Comparison of ENCODE assay signal across 8 cellular contexts in the genomic region with DNA sequence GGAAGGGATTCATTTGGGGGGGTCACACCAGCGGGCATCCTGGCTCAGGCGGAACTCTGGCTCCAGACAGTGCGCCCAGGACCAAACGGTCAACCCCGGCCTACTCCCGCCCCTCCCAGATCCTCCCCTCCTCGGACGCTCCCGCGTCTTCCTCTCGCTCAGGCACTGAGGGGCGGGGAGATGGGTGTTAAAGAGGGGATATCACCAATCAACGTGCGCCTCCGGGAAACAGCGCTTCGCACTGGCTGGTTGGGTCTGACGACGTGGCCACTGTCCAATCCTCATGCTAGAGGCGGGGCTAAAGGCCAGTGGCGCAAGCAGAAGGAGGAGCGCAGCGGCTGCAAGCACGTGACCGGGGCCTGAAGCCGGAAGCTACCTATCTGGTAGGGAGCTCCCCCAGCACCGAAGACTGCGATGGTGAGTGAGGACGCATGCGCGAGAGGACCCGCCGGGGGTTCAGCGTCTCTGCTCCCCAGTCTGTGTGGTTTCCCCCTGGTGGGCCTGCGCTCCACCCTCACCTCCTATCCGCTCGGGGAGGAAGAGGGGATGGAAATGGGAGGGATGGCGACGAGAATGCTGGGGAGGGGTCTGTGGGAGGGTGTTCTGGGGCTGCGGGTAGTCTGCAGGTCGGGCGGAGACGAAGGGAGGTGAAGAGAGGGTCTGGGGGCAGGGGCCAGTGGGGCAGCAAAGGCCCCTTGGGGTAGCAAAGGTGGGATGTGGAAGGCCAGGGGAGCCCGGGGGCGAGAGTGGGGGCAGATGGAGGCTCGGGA. TPM values are rescaled to one million over a fixed set of nuclear protein-coding genes. Genes with fewer than 3 reads are reported as not detected.
DNase-seq lines count a peak whose midpoint lies in the region; ATAC-seq and TF ChIP-seq lines count a peak whose summit lies in the region.

Gene LAMTOR4 (plus strand): TSS at position 360 of the 770 bp plus-strand sequence. CDS start 55 bp downstream, at position 415.

- TF ChIP-seq CTCF in Panc1 (IDR thresholded peaks at IDR 0.05): no peak

- H3K9me3 Mint-ChIP-seq in activated T-cell treated with anti-CD3 and anti-CD28 coated beads, Interleukin-2, amount 50 U/mL, for 4 hours: no peaks in the 10 kb centered on the region

- BruUV-seq in Panc1 (replicated peaks; lab: Mats Ljungman, UMichigan): no TSS peak

- peak within 1 kb of the TSS; percentile 81 for H3K9ac ChIP-seq in mucosa of stomach (ENCODE audit: low read length)

- peak; percentile 99 for DNase-seq in DMS53 treated with DMSO at 0.1 percent for 48 hours (lab: John Stamatoyannopoulos, UW; ENCODE audit: unreplicated experiment)
- peak; percentile 74 for DNase-seq in KG1 (lab: John Stamatoyannopoulos, UW)
- DNase-seq in Panc1 (ENCODE audit: low read depth, low spot score): peak; percentile 99
- DNase-seq in activated T-cell treated with anti-CD3 and anti-CD28 coated beads, Interleukin-2, amount 50 U/mL, for 4 hours: peak; percentile 96
- DNase-seq in erythroblast (lab: John Stamatoyannopoulos, UW): peak; percentile 99
- peak; percentile 91 to 92 for DNase-seq in stimulated activated CD8-positive, alpha-beta memory T cell treated with anti-CD3 and anti-CD28 coated beads, Interleukin-7, amount 100 ng/mL, for 1 hour (ENCODE audit: low read depth in 2 of 2)

- CTCF ChIA-PET in Panc1 (lab: Charles Lee): interaction anchor here (0.6 to 1.0 kb wide), 3 partner anchors 18 to 125 kb away, joined by 3 to 6 read pairs (median 6); partner anchors contain the start of gene MBLAC1

- H3K4me1 Mint-ChIP-seq in activated T-cell treated with anti-CD3 and anti-CD28 coated beads, Interleukin-2, amount 50 U/mL, for 4 hours (ENCODE audit: low read depth): peaks cover 36% of the 10 kb centered on the region

- no peaks in the 10 kb centered on the region for H3K36me3 ChIP-seq in Panc1 (ENCODE audit: control insufficient read depth, insufficient read depth, low read length)
- H3K36me3 ChIP-seq in mucosa of stomach (ENCODE audit: control insufficient read depth, insufficient read depth, low read length): no peaks in the 10 kb centered on the region

- peaks cover 10% of the 10 kb centered on the region for H3K36me3 Mint-ChIP-seq in activated T-cell treated with anti-CD3 and anti-CD28 coated beads, Interleukin-2, amount 50 U/mL, for 4 hours (ENCODE audit: insufficient read depth)

- peaks cover 13% of the 10 kb centered on the region for H3K4me1 ChIP-seq in Panc1 (ENCODE audit: control insufficient read depth, insufficient read depth, low read length)
- H3K4me1 ChIP-seq in mucosa of stomach (ENCODE audit: control insufficient read depth, insufficient read depth, low read length): peaks cover 20% of the 10 kb centered on the region

- no peaks in the 10 kb centered on the region for H3K27me3 Mint-ChIP-seq in activated T-cell treated with anti-CD3 and anti-CD28 coated beads, Interleukin-2, amount 50 U/mL, for 4 hours (ENCODE audit: low read depth)

- H3K9me3 ChIP-seq in Panc1 (ENCODE audit: control insufficient read depth, insufficient read depth, low read depth, low read length): no peaks in the 10 kb centered on the region
- H3K9me3 ChIP-seq in mucosa of stomach (ENCODE audit: control insufficient read depth, low read length): no peaks in the 10 kb centered on the region

- no peaks in the 10 kb centered on the region for H3K27me3 ChIP-seq in Panc1 (ENCODE audit: control insufficient read depth, insufficient read depth, low read length)
- no peaks in the 10 kb centered on the region for H3K27me3 ChIP-seq in mucosa of stomach (ENCODE audit: control insufficient read depth, insufficient read depth, low read length)

- H3K4me3 ChIP-seq in Panc1 (ENCODE audit: low read depth in 2 of 2, low read length in 2 of 2) (peak within 1 kb of the TSS; percentile 77 to 95), mucosa of stomach (ENCODE audit: low read length) (peak within 1 kb of the TSS; percentile 45)

- POLR2A ChIA-PET in Panc1 (lab: Charles Lee): interaction anchor here (0.6 kb wide), 1 partner anchor 255 kb away, joined by 6 read pairs; no protein-coding TSS in a partner anchor

- intact Hi-C loops in Panc1 (cut with micrococcal nuclease; ENCODE audit: unreplicated experiment): no loop called here

- peak within 1 kb of the TSS; percentile 87 for H3K27ac ChIP-seq in Panc1 (ENCODE audit: low read length)

- TF ChIP-seq POLR2A in erythroblast (IDR thresholded peaks at IDR 0.05; ENCODE audit: low read length): peak; percentile 85

- ATAC-seq in GM21723 (IDR thresholded peaks at IDR 0.05; ENCODE audit: unreplicated experiment): peak; percentile 98
- peak; percentile 99 for ATAC-seq in Panc1
- ATAC-seq in activated T-cell treated with anti-CD3 and anti-CD28 coated beads, Interleukin-2, amount 50 U/mL, for 4 hours: peak; percentile 97 to 98

- peak within 1 kb of the TSS; percentile 99 for H3K4me3 Mint-ChIP-seq in activated T-cell treated with anti-CD3 and anti-CD28 coated beads, Interleukin-2, amount 50 U/mL, for 4 hours

- in situ Hi-C loops in Panc1 (cut with HindIII; ENCODE audit: low pct_unique_long_range_greater_than_20kb, low sequenced_read_pairs): no loop called here

RNA-seq across cellular contexts. Expression of gene LAMTOR4, which starts in this region (rescaled TPM):
- 224 TPM for total RNA-seq in Panc1 (2021; ENCODE audit: unreplicated experiment)
- polyA plus RNA-seq in Panc1 (2012; ENCODE audit: insufficient read length): 308 TPM
- 100 to 1,000 TPM; 109 to 119 (median 115) TPM for total RNA-seq in activated T-cell treated with anti-CD3 and anti-CD28 coated beads, Interleukin-2, amount 50 U/mL, for 4 hours

Comparison
In these comparisons a context has a peak if more than half of its experiments do, and no peak if none do; other contexts are left out.
1. Peak in every context shown above with its lines: DNase-seq, ATAC-seq, H3K4me3 ChIP-seq and H3K27ac ChIP-seq.